Comparison of ENCODE assay signal across 24 cellular contexts in the genomic region with DNA sequence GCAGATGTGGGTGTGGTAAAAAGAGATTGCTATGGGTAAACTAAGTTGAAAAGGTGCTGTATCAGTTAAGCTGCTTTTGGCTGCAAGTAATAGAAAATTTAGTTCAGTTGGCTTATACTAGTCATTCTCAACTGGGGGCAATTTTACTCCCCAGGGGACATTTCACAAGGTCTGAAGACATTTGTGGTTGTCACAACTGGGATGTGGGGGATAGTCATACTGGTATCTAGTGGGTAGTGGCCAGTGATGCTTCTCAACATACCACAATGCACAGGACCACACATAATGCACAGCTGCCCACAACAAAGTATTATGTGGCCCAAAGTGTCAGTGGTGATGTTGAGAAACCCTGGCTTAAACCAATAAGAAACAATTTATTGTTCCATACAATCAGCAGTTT. TPM values are rescaled to one million over a fixed set of nuclear protein-coding genes. Genes with fewer than 3 reads are reported as not detected.
"Had no signal": no experiment of that assay in that cellular context is flagged by ENCODE, and none has a peak within 500 bp of the region (broad histone marks: within the 10 kb centered on the region; RNA-seq: fewer than 3 reads in every experiment).

No MANE protein-coding gene starts in this region.

- FAIRE-seq: pancreas, TTC549 had no signal

- DNase-seq: activated CD4-positive, alpha-beta T cell treated with anti-CD3 and anti-CD28 coated beads, Interleukin-2, amount 10 ng/mL, durations not matched to agents 7 days and 5 days; activated CD4-positive, CD25-positive, alpha-beta regulatory T cell treated with anti-CD3 and anti-CD28 coated beads, Interleukin-2, amount 50 U/mL, for 72 hours; activated CD8-positive, alpha-beta T cell treated with anti-CD3 and anti-CD28 coated beads for 36 hours; activated gamma-delta T cell treated with Interleukin-2 at 50 U/mL for 16 hours; activated T-cell treated with anti-CD3 and anti-CD28 coated beads, Interleukin-2, amount 50 U/mL, for 1 hour; anterior cingulate cortex; effector CD4-positive, alpha-beta T cell; erythroblast; foreskin keratinocyte; kidney glomerular epithelial cell; left lung; nephron progenitor cell; pancreas; psoas muscle; right cardiac atrium; stimulated activated naive CD4-positive, alpha-beta T cell; substantia nigra; T-cell; thyroid gland; uterus; WERI-Rb-1 had no signal

- H3K4me1 ChIP-seq: foreskin keratinocyte, left lung, pancreas, psoas muscle had no signal

- H3K4me3 ChIP-seq: hepatocyte, left lung, pancreas, psoas muscle, skin epidermis, thyroid gland, uterus had no signal

- H3K27me3 ChIP-seq: hepatocyte, left lung, pancreas, thyroid gland, uterus had no signal

- H3K27ac ChIP-seq: foreskin keratinocyte, left lung, pancreas, psoas muscle, thyroid gland, WERI-Rb-1 had no signal

- H3K36me3 ChIP-seq: left lung, pancreas, thyroid gland, uterus, WERI-Rb-1 had no signal

- H3K4me2 ChIP-seq: hepatocyte had no signal

- H2AFZ ChIP-seq: hepatocyte had no signal

- H3K79me2 ChIP-seq: hepatocyte had no signal

- H3K9me3 ChIP-seq: left lung, pancreas, psoas muscle, thyroid gland, uterus had no signal

- ATAC-seq: activated CD8-positive, alpha-beta T cell treated with anti-CD3 and anti-CD28 coated beads for 36 hours; foreskin keratinocyte; left lung; pancreas; psoas muscle; right cardiac atrium; T-cell had no signal

RNA-seq across cellular contexts. Expression of a gene that starts 31.4 kb away (rescaled TPM):
- total RNA-seq: activated CD4-positive, alpha-beta T cell treated with anti-CD3 and anti-CD28 coated beads, Interleukin-2, amount 10 ng/mL, durations not matched to agents 7 days and 5 days; activated CD8-positive, alpha-beta T cell treated with anti-CD3 and anti-CD28 coated beads for 36 hours; T-cell had no signal
